Comparison of ENCODE assay signal across 24 cellular contexts in genomic region chr3:107488942-107489341, GRCh38. TPM values are rescaled to one million over a fixed set of nuclear protein-coding genes. Genes with fewer than 3 reads are reported as not detected.
DNase-seq lines count a peak whose midpoint lies in the region; ATAC-seq, FAIRE-seq and TF ChIP-seq lines count a peak whose summit lies in the region.
"Had no signal": no experiment of that assay in that cellular context is flagged by ENCODE, and none has a peak within 500 bp of the region (broad histone marks: within the 10 kb centered on the region; RNA-seq: fewer than 3 reads in every experiment).

No MANE protein-coding gene starts in this region.

- H3K27ac ChIP-seq in A549 = no peak overlapping the region
- H3K27ac ChIP-seq in VCaP = peak overlapping the region; percentile 62
- no peak overlapping the region for H3K27ac ChIP-seq in right lobe of liver
- H3K27ac ChIP-seq: GM23248, SK-N-MC had no signal

- H3K4me3 ChIP-seq in A549 (no peak overlapping the region), fibroblast of mammary gland (ENCODE audit: control insufficient read depth, low read depth, low read length) (no peak overlapping the region), right lobe of liver (no peak overlapping the region)
- H3K4me3 ChIP-seq: GM23248, MG63, SK-N-MC had no signal

- no peak for TF ChIP-seq EP300 in A549 (IDR thresholded peaks at IDR 0.05)

- no peaks in the 10 kb centered on the region for H3K36me3 ChIP-seq in right lobe of liver
- H3K36me3 ChIP-seq: MG63 had no signal

- DNase-seq in A549 (ENCODE audit: low read depth in 1 of 2, low spot score in 1 of 2) (no peak), fibroblast of mammary gland (ENCODE audit: low read depth) (peak; percentile 5), right lobe of liver (peak; percentile 58 to 77 (median 68)), HuH-7.5 (ENCODE audit: low spot score) (no peak)
- DNase-seq in activated CD4-positive, alpha-beta T cell treated with anti-CD3 and anti-CD28 coated beads, Interleukin-2, amount 10 ng/mL, durations not matched to agents 24 days and 14 days = no peak
- DNase-seq in stimulated activated CD4-positive, alpha-beta T cell treated with anti-CD3 and anti-CD28 coated beads, Interleukin-2, amount 100 ng/mL, for 24 hours = no peak
- DNase-seq: 8988T; CD4-positive, CD25-positive, alpha-beta regulatory T cell; DMS153; DND-41; GM23248; H9; KBM-7; MG63; NCI-H1105 treated with DMSO at 0.1 percent for 48 hours; NCI-H146; NCI-H1930; NCI-H446; NCI-H524 treated with DMSO at 0.1 percent for 48 hours; NCI-H774; SIG-M5 had no signal

- POLR2A ChIA-PET in A549 (lab: Yijun Ruan, JAX) = no interaction called here

- no peak for TF ChIP-seq CTCF in A549 (IDR thresholded peaks at IDR 0.05)
- no peak for TF ChIP-seq CTCF in VCaP (conservative IDR thresholded peaks at IDR 0.05)
- no peak for TF ChIP-seq CTCF in fibroblast of mammary gland (conservative IDR thresholded peaks at IDR 0.05; ENCODE audit: control insufficient read depth, insufficient read depth, low read depth, low read length)
- TF ChIP-seq CTCF in right lobe of liver (IDR thresholded peaks at IDR 0.05) = no peak

- H3K4me3 Mint-ChIP-seq in activated CD4-positive, alpha-beta T cell treated with anti-CD3 and anti-CD28 coated beads, Interleukin-2, amount 10 ng/mL, durations not matched to agents 24 days and 14 days = no peak overlapping the region
- H3K4me3 Mint-ChIP-seq: CD4-positive, CD25-positive, alpha-beta regulatory T cell; H9 had no signal

- no peak for TF ChIP-seq RAD21 in A549 (conservative IDR thresholded peaks at IDR 0.05 in 1 of 2, IDR thresholded peaks at IDR 0.05 in 1 of 2)

- H3K36me3 Mint-ChIP-seq in activated CD4-positive, alpha-beta T cell treated with anti-CD3 and anti-CD28 coated beads, Interleukin-2, amount 10 ng/mL, durations not matched to agents 24 days and 14 days (ENCODE audit: low read depth) = no peaks in the 10 kb centered on the region
- H3K36me3 Mint-ChIP-seq: CD4-positive, CD25-positive, alpha-beta regulatory T cell had no signal

- no peaks in the 10 kb centered on the region for H3K9me3 ChIP-seq in A549
- H3K9me3 ChIP-seq in right lobe of liver = no peaks in the 10 kb centered on the region
- H3K9me3 ChIP-seq: MG63 had no signal

- WGBS in A549 (ENCODE audit: missing lambda C conversion rate) = 78% methylated on average over 4 of the region's 4 CpGs
- 41% methylated on average over 4 of the region's 4 CpGs for whole genome bisulfite sequencing in right lobe of liver (ENCODE audit: insufficient coverage, low coverage, low lambda C conversion rate, missing lambda C conversion rate)

- H3K4me1 Mint-ChIP-seq in activated CD4-positive, alpha-beta T cell treated with anti-CD3 and anti-CD28 coated beads, Interleukin-2, amount 10 ng/mL, durations not matched to agents 24 days and 14 days = no peaks in the 10 kb centered on the region
- H3K4me1 Mint-ChIP-seq: CD4-positive, CD25-positive, alpha-beta regulatory T cell had no signal

- TF ChIP-seq POLR2A in A549 (IDR thresholded peaks at IDR 0.05; ENCODE audit: low read length) (no peak), right lobe of liver (IDR thresholded peaks at IDR 0.05) (no peak)

- no peaks in the 10 kb centered on the region for H3K9me3 Mint-ChIP-seq in activated CD4-positive, alpha-beta T cell treated with anti-CD3 and anti-CD28 coated beads, Interleukin-2, amount 10 ng/mL, durations not matched to agents 24 days and 14 days
- H3K9me3 Mint-ChIP-seq: CD4-positive, CD25-positive, alpha-beta regulatory T cell; H9 had no signal

- no peak overlapping the region for H3K4me2 ChIP-seq in A549

- H3K27me3 Mint-ChIP-seq in activated CD4-positive, alpha-beta T cell treated with anti-CD3 and anti-CD28 coated beads, Interleukin-2, amount 10 ng/mL, durations not matched to agents 24 days and 14 days = peaks cover 26% of the 10 kb centered on the region

- no peak overlapping the region for H3K27ac Mint-ChIP-seq in activated CD4-positive, alpha-beta T cell treated with anti-CD3 and anti-CD28 coated beads, Interleukin-2, amount 10 ng/mL, durations not matched to agents 24 days and 14 days
- H3K27ac Mint-ChIP-seq: CD4-positive, CD25-positive, alpha-beta regulatory T cell; H9 had no signal

- intact Hi-C loops in right lobe of liver (cut with DNase I) = no loop called here
- intact Hi-C loops in activated CD4-positive, alpha-beta T cell treated with anti-CD3 and anti-CD28 coated beads, Interleukin-2, amount 10 ng/mL, durations not matched to agents 24 days and 14 days (cut with micrococcal nuclease) = no loop called here

- no peaks in the 10 kb centered on the region for H3K27me3 ChIP-seq in right lobe of liver
- H3K27me3 ChIP-seq: MG63 had no signal

- H3K4me1 ChIP-seq in A549 = no peaks in the 10 kb centered on the region
- peaks cover 0 to 13% (median 0%) of the 10 kb centered on the region in 4 donors for H3K4me1 ChIP-seq in right lobe of liver

- no peak for ATAC-seq in A549
- peak; percentile 80 to 97 (median 91) for ATAC-seq in right lobe of liver
- no peak for ATAC-seq in GM18868 (IDR thresholded peaks at IDR 0.05; ENCODE audit: unreplicated experiment)

- FAIRE-seq in A549 (lab: Jason Lieb, UNC) = no peak

- CTCF ChIA-PET in A549 (lab: Yijun Ruan, JAX) = no interaction called here

TF ChIP-seq in A549, 52 proteins besides CTCF, POLR2A, EP300 and RAD21:
- no peak for TF ChIP-seq RARB (CRISPR knock-in tag; IDR thresholded peaks at IDR 0.05)
- TF ChIP-seq CEBPB (IDR thresholded peaks at IDR 0.05) = peak; percentile 29 to 68; a peak in 2 of 4 replicates

RNA-seq across cellular contexts. Expression of gene BBX, which starts 33.8 kb away (rescaled TPM):
- polyA plus RNA-seq in A549 (2011; rRNA removed) = 55.7 and 62.8 TPM in 2 replicates
- 7.9 and 8.2 TPM in 2 replicates for polyA plus RNA-seq in A549 (2012; cell fraction: cytosol; rRNA removed)
- polyA plus RNA-seq in A549 (2012; cell fraction: nucleus; rRNA removed) = 6.4 and 8.8 TPM in 2 replicates
- polyA plus RNA-seq in A549 (2017; fragmentation: RNase III; extraction: RNeasy Plus Mini Kit Qiagen cat#74134 plus additional on column Dnase treatment) = 16.4 to 16.8 TPM (median 16.7 TPM) in 3 replicates
- polyA minus RNA-seq in A549 (2011; rRNA and poly(A)+ RNA removed) = 119 and 120 TPM in 2 replicates
- 10 to 100 TPM; 15.0 to 22.4 (median 19.1) TPM for total RNA-seq in right lobe of liver
- 37.2 and 39.6 TPM in 2 replicates for total RNA-seq in activated CD4-positive, alpha-beta T cell treated with anti-CD3 and anti-CD28 coated beads, Interleukin-2, amount 10 ng/mL, durations not matched to agents 24 days and 14 days

Comparison
In these comparisons a context has a peak if more than half of its experiments do, and no peak if none do; other contexts are left out.
1. ATAC-seq: peak in right lobe of liver (4 of 4); none in A549 (0 of 2) and GM18868 (single experiment).
2. DNase-seq: peak in fibroblast of mammary gland (single experiment) and right lobe of liver (3 of 3); none in A549 (0 of 2), activated CD4-positive, alpha-beta T cell treated with anti-CD3 and anti-CD28 coated beads, Interleukin-2, amount 10 ng/mL, durations not matched to agents 24 days and 14 days (single experiment), HuH-7.5 (single experiment) and stimulated activated CD4-positive, alpha-beta T cell treated with anti-CD3 and anti-CD28 coated beads, Interleukin-2, amount 100 ng/mL, for 24 hours (0 of 2).